Comparison of ENCODE assay signal across 1 cellular context in the genomic region with DNA sequence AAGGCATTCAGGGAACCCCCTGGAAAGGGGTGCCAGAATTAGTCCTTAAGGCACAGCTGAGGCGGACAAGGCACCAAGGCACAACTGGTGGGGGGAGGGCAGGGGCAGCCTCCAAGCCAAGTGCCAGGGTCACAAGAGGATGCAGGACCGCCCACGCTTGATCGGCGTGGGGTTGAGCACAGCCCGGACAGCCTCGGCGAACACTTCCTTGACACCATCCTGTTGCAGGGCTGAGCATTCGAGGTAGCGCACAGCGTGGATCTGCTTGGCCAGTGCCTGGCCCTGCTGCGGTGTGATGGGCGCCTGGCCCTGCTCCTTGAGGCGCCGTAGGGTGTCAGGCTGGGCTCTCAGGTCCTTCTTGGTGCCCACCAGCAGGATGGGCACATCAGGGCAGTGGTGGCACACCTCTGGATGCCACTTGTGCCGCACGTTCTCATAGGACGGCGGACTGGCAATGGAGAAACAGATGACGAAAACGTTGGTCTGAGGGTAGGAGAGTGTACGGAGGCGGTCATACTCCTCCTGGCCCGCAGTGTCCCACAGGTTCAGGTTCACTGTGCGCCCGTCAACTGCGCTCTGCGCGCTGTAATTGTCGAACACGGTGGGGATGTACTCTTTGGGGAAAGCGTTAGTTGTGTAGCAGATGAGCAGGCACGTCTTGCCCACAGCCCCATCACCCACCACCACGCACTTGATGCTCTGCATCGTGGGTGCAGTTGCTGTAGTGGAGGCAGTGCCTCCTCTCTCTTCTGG.
A peak's percentile ranks its signal among the peaks of the same experiment; 100 is the strongest.
TF ChIP-seq lines count a peak whose summit lies in the region.

No MANE protein-coding gene starts in this region.

TF ChIP-seq in HepG2, 621 proteins besides CTCF, POLR2A, EP300 and RAD21:
- TF ChIP-seq AGO2 (optimal IDR thresholded peaks at IDR 0.05; ENCODE audit: low read depth, low read length) (peak; percentile 24), NBN (conservative IDR thresholded peaks at IDR 0.05) (no peak), ZNF75D (CRISPR knock-in tag; IDR thresholded peaks at IDR 0.05; ENCODE audit: borderline replicate concordance) (no peak), ZFP91 (CRISPR knock-in tag; IDR thresholded peaks at IDR 0.05; ENCODE audit: borderline replicate concordance) (0 out of 2 replicates have a peak, but pooled peaks have one; percentile 22), RBFOX2 (IDR thresholded peaks at IDR 0.05; ENCODE audit: low read depth, low read length) (0 out of 2 replicates have a peak, but pooled peaks have one; percentile 41)
- TF ChIP-seq, protein P1, sequence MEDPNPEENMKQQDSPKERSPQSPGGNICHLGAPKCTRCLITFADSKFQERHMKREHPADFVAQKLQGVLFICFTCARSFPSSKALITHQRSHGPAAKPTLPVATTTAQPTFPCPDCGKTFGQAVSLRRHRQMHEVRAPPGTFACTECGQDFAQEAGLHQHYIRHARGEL (CRISPR knock-in tag; IDR thresholded peaks at IDR 0.05) = no peak
